In genomic region chr15:59280855-59281254, GRCh38 we compare ENCODE assay signal across 19 cellular contexts.
"Had no signal": no experiment of that assay in that cellular context is flagged by ENCODE, and none has a peak within 500 bp of the region (broad histone marks: within the 10 kb centered on the region; RNA-seq: fewer than 3 reads in every experiment).

No MANE protein-coding gene starts in this region.

- H3K36me3 ChIP-seq: left ventricle myocardium inferior, sigmoid colon had no signal

- H3K27ac ChIP-seq: foreskin keratinocyte, left ventricle myocardium inferior, sigmoid colon, testis had no signal

- H3K4me1 ChIP-seq: testis had no signal

- ATAC-seq: activated CD8-positive, alpha-beta T cell treated with anti-CD3 and anti-CD28 coated beads, Interleukin-2, amount 10 ng/mL, durations not matched to agents 7 days and 5 days; activated naive CD4-positive, alpha-beta T cell treated with anti-CD3 and anti-CD28 coated beads, Interleukin-2, amount 50 U/mL, for 72 hours; activated T-helper 17 cell treated with anti-CD3 and anti-CD28 coated beads, Interleukin-2, amount 50 U/mL, for 72 hours; foreskin keratinocyte; naive thymus-derived CD8-positive, alpha-beta T cell had no signal

- DNase-seq: activated CD4-positive, alpha-beta T cell treated with anti-CD3 and anti-CD28 coated beads for 1 hour; activated CD4-positive, alpha-beta T cell treated with anti-CD3 and anti-CD28 coated beads, Interleukin-2, amount 50 U/mL, for 1 hour; activated CD8-positive, alpha-beta T cell treated with anti-CD3 and anti-CD28 coated beads, Interleukin-2, amount 10 ng/mL, durations not matched to agents 7 days and 5 days; activated T-cell treated with anti-CD3 and anti-CD28 coated beads, Interleukin-2, amount 50 U/mL, for 24 hours; aorta; caudate nucleus; effector CD8-positive, alpha-beta T cell; foreskin keratinocyte; kidney glomerular epithelial cell; left ventricle myocardium inferior; naive thymus-derived CD8-positive, alpha-beta T cell; sigmoid colon; stimulated activated CD4-positive, alpha-beta T cell treated with anti-CD3 and anti-CD28 coated beads, Interleukin-15, amount 100 ng/mL, for 24 hours; stimulated activated CD8-positive, alpha-beta memory T cell treated with anti-CD3 and anti-CD28 coated beads, Interleukin-4, amount 100 ng/mL, for 48 hours; stimulated activated naive CD4-positive, alpha-beta T cell; testis had no signal

- H3K27me3 ChIP-seq: foreskin keratinocyte, sigmoid colon, testis had no signal

- H3K9me3 ChIP-seq: left ventricle myocardium inferior, sigmoid colon, testis had no signal

- H3K4me2 ChIP-seq: smooth muscle cell had no signal

- H3K4me3 ChIP-seq: left ventricle myocardium inferior, sigmoid colon, smooth muscle cell, testis had no signal
